ENCODE assay signal across 21 cellular contexts in the genomic region with DNA sequence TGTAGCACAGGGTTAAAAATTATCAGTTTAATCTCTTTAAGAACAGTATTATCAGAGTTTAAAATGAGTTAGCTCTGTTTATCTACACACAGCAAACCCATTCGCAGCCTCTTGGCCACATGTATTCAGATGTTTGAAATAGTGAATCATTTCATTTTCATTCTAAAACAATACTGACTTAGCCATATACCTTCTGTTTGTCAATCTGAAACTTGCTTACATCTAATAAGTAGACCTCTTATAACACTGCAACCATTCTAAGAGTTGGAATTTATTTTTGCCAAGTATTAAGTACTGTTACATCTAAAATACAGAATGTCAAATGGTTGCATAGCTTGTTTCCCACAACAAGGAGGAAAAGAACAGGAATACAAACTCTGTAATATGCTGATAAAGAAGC. TPM values are rescaled to one million over a fixed set of nuclear protein-coding genes. Genes with fewer than 3 reads are reported as not detected.
DNase-seq lines count a peak whose midpoint lies in the region; ATAC-seq and TF ChIP-seq lines count a peak whose summit lies in the region.
"Had no signal": no experiment of that assay in that cellular context is flagged by ENCODE, and none has a peak within 500 bp of the region (broad histone marks: within the 10 kb centered on the region; RNA-seq: fewer than 3 reads in every experiment).

No MANE protein-coding gene starts in this region.

- ATAC-seq in SK-N-SH treated with all-trans-retinoic acid at 6 μM for 48 hours (no peak), GM19023 (IDR thresholded peaks at IDR 0.05; ENCODE audit: unreplicated experiment) (no peak), GM21526 (IDR thresholded peaks at IDR 0.05; ENCODE audit: low FRiP score, unreplicated experiment) (no peak)
- ATAC-seq: HepG2 had no signal

- H3K4me3 ChIP-seq in SK-N-SH (ENCODE audit: low read depth in 2 of 2, low read length in 1 of 2), result no peak overlapping the region
- no peak overlapping the region for H3K4me3 ChIP-seq in HUES48 (ENCODE audit: low read depth, low read length)
- H3K4me3 ChIP-seq: SJCRH30 had no signal

- TF ChIP-seq RAD21 in SK-N-SH (IDR thresholded peaks at IDR 0.05; ENCODE audit: low read length), result no peak

- no peak for TF ChIP-seq EP300 in SK-N-SH (IDR thresholded peaks at IDR 0.05; ENCODE audit: borderline replicate concordance in 1 of 2, low read depth in 1 of 2, low read length in 1 of 2)

- no peaks in the 10 kb centered on the region for H3K9me2 ChIP-seq in SK-N-SH

- H3K36me3 ChIP-seq in SK-N-SH (replicated peaks in 1 of 2; ENCODE audit: control insufficient read depth in 1 of 2, insufficient read depth in 2 of 2, low read length in 1 of 2) (peaks cover 35 to 57% of the 10 kb centered on the region in 2 experiments), HUES48 (ENCODE audit: control insufficient read depth, insufficient read depth, low read length) (peaks cover 84% of the 10 kb centered on the region)

- H3K27ac ChIP-seq in SK-N-SH (ENCODE audit: low read depth in 2 of 2, low read length in 1 of 2) (no peak overlapping the region; a peak in 1 of 4 replicates), HUES48 (ENCODE audit: low read depth, low read length) (peak overlapping the region; percentile 11)
- H3K27ac ChIP-seq: 22Rv1, SJCRH30 had no signal

- no peaks in the 10 kb centered on the region for H4K20me1 ChIP-seq in SK-N-SH (ENCODE audit: insufficient read depth)

- 76% methylated on average over 1 of the region's 1 CpG for WGBS in SK-N-SH (ENCODE audit: low lambda C conversion rate)

- CTCF ChIA-PET in SK-N-SH (lab: Yijun Ruan, JAX), result interaction anchor here (1.2 to 1.4 kb wide), 2 partner anchors 60 to 175 kb away, joined by 3 to 4 read pairs; no protein-coding TSS in a partner anchor

- TF ChIP-seq CTCF in SK-N-SH (IDR thresholded peaks at IDR 0.05), result no peak

- no peaks in the 10 kb centered on the region for H3F3A ChIP-seq in SK-N-SH (replicated peaks; ENCODE audit: insufficient read depth)

- H3K9me3 ChIP-seq in SK-N-SH (no peaks in the 10 kb centered on the region), HUES48 (ENCODE audit: control insufficient read depth, insufficient read depth, low read length) (no peaks in the 10 kb centered on the region)
- H3K9me3 ChIP-seq: BE2C, SJCRH30 had no signal

- no peak overlapping the region for H2AFZ ChIP-seq in SK-N-SH (ENCODE audit: low read depth)

- H3K79me2 ChIP-seq in SK-N-SH (ENCODE audit: insufficient read depth), result peaks cover 3% of the 10 kb centered on the region; the same call in 1 of the 2 replicates

- DNase-seq in SK-N-SH (no peak), erythroblast (lab: John Stamatoyannopoulos, UW) (peak; percentile 14 to 44), GDM1 (lab: John Stamatoyannopoulos, UW) (no peak)
- DNase-seq: ACHN, BE2C, COR-L47, H7, Kasumi-1, NCI-H1105, NCI-H1436 treated with DMSO at 0.1 percent for 48 hours, NCI-H187 treated with DMSO at 0.1 percent for 48 hours, NCI-H446, NCI-H524 treated with DMSO at 0.1 percent for 48 hours, NCI-H774, SJCRH30 had no signal

- POLR2A ChIA-PET in SK-N-SH (lab: Yijun Ruan, JAX), result no interaction called here

- no peak overlapping the region for H3K9ac ChIP-seq in SK-N-SH
- no peak overlapping the region for H3K9ac ChIP-seq in HUES48 (ENCODE audit: low read depth, low read length)

- no peak for TF ChIP-seq POLR2A in erythroblast (IDR thresholded peaks at IDR 0.05; ENCODE audit: low read length)

- H3K27me3 ChIP-seq in SK-N-SH (ENCODE audit: insufficient read depth), result no peaks in the 10 kb centered on the region
- no peaks in the 10 kb centered on the region for H3K27me3 ChIP-seq in HUES48 (ENCODE audit: control insufficient read depth, insufficient read depth, low read length)
- H3K27me3 ChIP-seq: BE2C, SJCRH30 had no signal

- H3K4me1 ChIP-seq in SK-N-SH (ENCODE audit: control insufficient read depth in 1 of 2, insufficient read depth in 2 of 2, low read depth in 1 of 2, low read length in 1 of 2) (no peaks in the 10 kb centered on the region; a peak in 1 of 4 replicates), HUES48 (ENCODE audit: control insufficient read depth, insufficient read depth, low read length) (peaks cover 8% of the 10 kb centered on the region; the same call in 1 of the 2 replicates)

- no peak overlapping the region for H3K4me2 ChIP-seq in SK-N-SH

TF ChIP-seq in SK-N-SH treated with all-trans-retinoic acid at 6 μM for 48 hours, 23 proteins besides CTCF, POLR2A, EP300 and RAD21:
- TF ChIP-seq, protein P1, sequence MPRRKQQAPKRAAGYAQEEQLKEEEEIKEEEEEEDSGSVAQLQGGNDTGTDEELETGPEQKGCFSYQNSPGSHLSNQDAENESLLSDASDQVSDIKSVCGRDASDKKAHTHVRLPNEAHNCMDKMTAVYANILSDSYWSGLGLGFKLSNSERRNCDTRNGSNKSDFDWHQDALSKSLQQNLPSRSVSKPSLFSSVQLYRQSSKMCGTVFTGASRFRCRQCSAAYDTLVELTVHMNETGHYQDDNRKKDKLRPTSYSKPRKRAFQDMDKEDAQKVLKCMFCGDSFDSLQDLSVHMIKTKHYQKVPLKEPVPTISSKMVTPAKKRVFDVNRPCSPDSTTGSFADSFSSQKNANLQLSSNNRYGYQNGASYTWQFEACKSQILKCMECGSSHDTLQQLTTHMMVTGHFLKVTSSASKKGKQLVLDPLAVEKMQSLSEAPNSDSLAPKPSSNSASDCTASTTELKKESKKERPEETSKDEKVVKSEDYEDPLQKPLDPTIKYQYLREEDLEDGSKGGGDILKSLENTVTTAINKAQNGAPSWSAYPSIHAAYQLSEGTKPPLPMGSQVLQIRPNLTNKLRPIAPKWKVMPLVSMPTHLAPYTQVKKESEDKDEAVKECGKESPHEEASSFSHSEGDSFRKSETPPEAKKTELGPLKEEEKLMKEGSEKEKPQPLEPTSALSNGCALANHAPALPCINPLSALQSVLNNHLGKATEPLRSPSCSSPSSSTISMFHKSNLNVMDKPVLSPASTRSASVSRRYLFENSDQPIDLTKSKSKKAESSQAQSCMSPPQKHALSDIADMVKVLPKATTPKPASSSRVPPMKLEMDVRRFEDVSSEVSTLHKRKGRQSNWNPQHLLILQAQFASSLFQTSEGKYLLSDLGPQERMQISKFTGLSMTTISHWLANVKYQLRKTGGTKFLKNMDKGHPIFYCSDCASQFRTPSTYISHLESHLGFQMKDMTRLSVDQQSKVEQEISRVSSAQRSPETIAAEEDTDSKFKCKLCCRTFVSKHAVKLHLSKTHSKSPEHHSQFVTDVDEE (CRISPR knock-in tag; IDR thresholded peaks at IDR 0.05), result no peak
- TF ChIP-seq ZNF70 (CRISPR knock-in tag; IDR thresholded peaks at IDR 0.05), result peak; percentile 83
TF ChIP-seq in SK-N-SH treated with all-trans-retinoic acid at 6 μM for 48 hours: peak in this region for 1.

TF ChIP-seq in SK-N-SH, 30 proteins besides CTCF, POLR2A, EP300 and RAD21:
- TF ChIP-seq YY1 (IDR thresholded peaks at IDR 0.05; ENCODE audit: low read depth) (no peak), FOXM1 (IDR thresholded peaks at IDR 0.05; ENCODE audit: low read depth) (no peak), ELF1 (IDR thresholded peaks at IDR 0.05) (no peak), RFX5 (IDR thresholded peaks at IDR 0.05; ENCODE audit: low read length) (no peak), CHD2 (IDR thresholded peaks at IDR 0.05; ENCODE audit: low read length, partially characterized antibody) (no peak), TAF1 (IDR thresholded peaks at IDR 0.05; ENCODE audit: borderline replicate concordance, low read depth, low read length) (no peak), POLR2AphosphoS5 (IDR thresholded peaks at IDR 0.05; ENCODE audit: low read depth, low read length) (no peak)

RNA-seq across cellular contexts. Expression of gene ANGEL2, which starts 25.4 kb away (rescaled TPM):
- 14.0 and 17.8 TPM in 2 replicates for polyA plus RNA-seq in SK-N-SH (2012; rRNA removed)
- polyA plus RNA-seq in SK-N-SH (2012; cell fraction: cytosol; rRNA removed), result 14.7 and 15.7 TPM in 2 replicates
- polyA plus RNA-seq in SK-N-SH (2012; cell fraction: nucleus; rRNA removed), result 17.9 and 40.1 TPM in 2 replicates

RNA-seq across cellular contexts. Expression of gene VASH2, which starts 39.9 kb away (rescaled TPM):
- 0.41 and 0.55 TPM in 2 replicates for polyA plus RNA-seq in SK-N-SH (2012; rRNA removed)
- polyA plus RNA-seq in SK-N-SH (2012; cell fraction: cytosol; rRNA removed), result 0.50 and 0.80 TPM in 2 replicates
- polyA plus RNA-seq in SK-N-SH (2012; cell fraction: nucleus; rRNA removed), result 0.69 and 1.2 TPM in 2 replicates

Comparison
In these comparisons a context has a peak if more than half of its experiments do, and no peak if none do; other contexts are left out.
1. DNase-seq: peak in erythroblast (2 of 2); none in SK-N-SH (single experiment) and GDM1 (single experiment).